Comparison of ENCODE assay signal across 1 cellular context in genomic region chr1:25565626-25566025, GRCh38.
TF ChIP-seq lines count a peak whose summit lies in the region.

No MANE protein-coding gene starts in this region.

TF ChIP-seq in HepG2, 621 proteins besides CTCF, POLR2A, EP300 and RAD21:
- TF ChIP-seq ZNF230 (CRISPR knock-in tag; IDR thresholded peaks at IDR 0.05) (no peak), KDM1A (CRISPR knock-in tag; IDR thresholded peaks at IDR 0.05) (no peak), ZNF501 (CRISPR knock-in tag; IDR thresholded peaks at IDR 0.05) (no peak), ZNF253 (CRISPR knock-in tag; IDR thresholded peaks at IDR 0.05; ENCODE audit: borderline replicate concordance) (no peak), BORCS8-MEF2B (CRISPR knock-in tag; IDR thresholded peaks at IDR 0.05) (no peak), JDP2 (CRISPR knock-in tag; IDR thresholded peaks at IDR 0.05; ENCODE audit: borderline replicate concordance) (no peak), ZFX (CRISPR knock-in tag; IDR thresholded peaks at IDR 0.05; ENCODE audit: low read depth) (no peak), ZNF251 (CRISPR knock-in tag; IDR thresholded peaks at IDR 0.05) (no peak)
